In the genomic region with DNA sequence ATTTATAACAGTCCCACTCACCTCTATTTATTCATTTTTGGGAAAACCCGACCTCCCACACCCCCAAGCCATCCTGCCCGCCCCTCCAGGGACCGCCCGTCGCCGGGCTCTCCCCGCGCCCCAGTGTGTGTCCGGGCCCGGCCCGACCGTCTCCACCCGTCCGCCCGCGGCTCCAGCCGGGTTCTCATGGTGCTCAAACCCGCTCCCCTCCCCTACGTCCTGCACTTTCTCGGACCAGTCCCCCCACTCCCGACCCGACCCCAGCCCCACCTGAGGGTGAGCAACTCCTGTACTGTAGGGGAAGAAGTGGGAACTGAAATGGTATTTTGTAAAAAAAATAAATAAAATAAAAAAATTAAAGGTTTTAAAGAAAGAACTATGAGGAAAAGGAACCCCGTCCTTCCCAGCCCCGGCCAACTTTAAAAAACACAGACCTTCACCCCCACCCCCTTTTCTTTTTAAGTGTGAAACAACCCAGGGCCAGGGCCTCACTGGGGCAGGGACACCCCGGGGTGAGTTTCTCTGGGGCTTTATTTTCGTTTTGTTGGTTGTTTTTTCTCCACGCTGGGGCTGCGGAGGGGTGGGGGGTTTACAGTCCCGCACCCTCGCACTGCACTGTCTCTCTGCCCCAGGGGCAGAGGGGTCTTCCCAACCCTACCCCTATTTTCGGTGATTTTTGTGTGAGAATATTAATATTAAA, we compare ENCODE assay signal across 10 cellular contexts. TPM values are rescaled to one million over a fixed set of nuclear protein-coding genes. Genes with fewer than 3 reads are reported as not detected.
DNase-seq lines count a peak whose midpoint lies in the region; ATAC-seq and TF ChIP-seq lines count a peak whose summit lies in the region.
"Had no signal": no experiment of that assay in that cellular context is flagged by ENCODE, and none has a peak within 500 bp of the region (broad histone marks: within the 10 kb centered on the region; RNA-seq: fewer than 3 reads in every experiment).

No MANE protein-coding gene starts in this region.

- no peak for TF ChIP-seq EP300 in SK-N-SH (IDR thresholded peaks at IDR 0.05; ENCODE audit: borderline replicate concordance in 1 of 2, low read depth in 1 of 2, low read length in 1 of 2)

- no peak for DNase-seq in T-helper 17 cell
- peak; percentile 68 for DNase-seq in endodermal cell
- DNase-seq in osteocyte (ENCODE audit: extremely low spot score, unreplicated experiment), result peak; percentile 48
- no peak for DNase-seq in epidermal melanocyte (ENCODE audit: insufficient read length, low spot score)
- no peak for DNase-seq in SK-N-SH
- DNase-seq: DMS53, NCI-H1694 treated with DMSO at 0.1 percent for 48 hours had no signal

- H2AFZ ChIP-seq in SK-N-SH (ENCODE audit: low read depth), result no peak overlapping the region

- no peak overlapping the region for H3K4me2 ChIP-seq in SK-N-SH

- H3K36me3 Mint-ChIP-seq in T-helper 17 cell (ENCODE audit: low read depth), result no peaks in the 10 kb centered on the region
- H3K36me3 Mint-ChIP-seq in endodermal cell (ENCODE audit: low read depth), result peaks cover 42% of the 10 kb centered on the region
- peaks cover 28% of the 10 kb centered on the region for H3K36me3 Mint-ChIP-seq in osteocyte (ENCODE audit: unreplicated experiment)

- H3K9me3 Mint-ChIP-seq in endodermal cell (no peaks in the 10 kb centered on the region), osteocyte (ENCODE audit: unreplicated experiment) (no peaks in the 10 kb centered on the region)

- CTCF ChIA-PET in SK-N-SH (lab: Yijun Ruan, JAX), result interaction anchor here (0.8 to 5.2 kb wide), 4 partner anchors 19 to 111 kb away, joined by 3 to 44 read pairs (median 7); partner anchors contain the start of gene RNF227

- H3K36me3 ChIP-seq in endodermal cell (ENCODE audit: control insufficient read depth, insufficient read depth, low read length) (peaks cover 42% of the 10 kb centered on the region), SK-N-SH (replicated peaks in 1 of 2; ENCODE audit: control insufficient read depth in 1 of 2, insufficient read depth in 2 of 2, low read length in 1 of 2) (peaks cover 33 to 53% of the 10 kb centered on the region in 2 experiments)

- H3K27ac Mint-ChIP-seq in T-helper 17 cell (peak overlapping the region; percentile 81), endodermal cell (peak overlapping the region; percentile 81), osteocyte (ENCODE audit: unreplicated experiment) (peak overlapping the region; percentile 10)

- peaks cover 10% of the 10 kb centered on the region; the same call in 1 of the 2 replicates for H3K79me2 ChIP-seq in SK-N-SH (ENCODE audit: insufficient read depth)

- H3K27me3 Mint-ChIP-seq in T-helper 17 cell (no peaks in the 10 kb centered on the region), endodermal cell (ENCODE audit: insufficient read depth) (peaks cover 36% of the 10 kb centered on the region), osteocyte (ENCODE audit: unreplicated experiment) (no peaks in the 10 kb centered on the region)

- H3K27ac ChIP-seq in endodermal cell (ENCODE audit: low read depth, low read length), result no peak overlapping the region
- H3K27ac ChIP-seq in SK-N-SH (ENCODE audit: low read depth in 2 of 2, low read length in 1 of 2), result no peak overlapping the region
- H3K27ac ChIP-seq: ascending aorta, suprapubic skin had no signal

- whole genome bisulfite sequencing in endodermal cell (ENCODE audit: insufficient coverage in 1 of 2, insufficient read length in 1 of 2), 2 experiments, result 63% methylated on average over 24 of the region's 31 CpGs; no CpG with 5 or more reads in 1 of the 2 experiments
- WGBS in SK-N-SH (ENCODE audit: low lambda C conversion rate), result 91% methylated on average over 31 of the region's 31 CpGs

- TF ChIP-seq CTCF in endodermal cell (conservative IDR thresholded peaks at IDR 0.05) (no peak), osteocyte (IDR thresholded peaks at IDR 0.05) (no peak), SK-N-SH (IDR thresholded peaks at IDR 0.05) (no peak)

- H3K4me1 Mint-ChIP-seq in T-helper 17 cell (peaks cover 17% of the 10 kb centered on the region), endodermal cell (peaks cover 14% of the 10 kb centered on the region), osteocyte (ENCODE audit: unreplicated experiment) (peaks cover 8% of the 10 kb centered on the region)

- H3F3A ChIP-seq in SK-N-SH (replicated peaks; ENCODE audit: insufficient read depth), result peaks cover 37% of the 10 kb centered on the region

- H4K20me1 ChIP-seq in SK-N-SH (ENCODE audit: insufficient read depth), result peaks cover 26% of the 10 kb centered on the region

- H3K4me3 ChIP-seq in endodermal cell (ENCODE audit: low read length), result peak overlapping the region; percentile 93
- H3K4me3 ChIP-seq in SK-N-SH (ENCODE audit: low read depth in 2 of 2, low read length in 1 of 2), result no peak overlapping the region

- H3K4me1 ChIP-seq in endodermal cell (ENCODE audit: control insufficient read depth, insufficient read depth, low read length) (no peaks in the 10 kb centered on the region), SK-N-SH (ENCODE audit: control insufficient read depth in 1 of 2, insufficient read depth in 2 of 2, low read depth in 1 of 2, low read length in 1 of 2) (peaks cover 21 to 43% of the 10 kb centered on the region in 2 experiments; a peak in 3 of 4 replicates)

- H3K4me3 Mint-ChIP-seq in T-helper 17 cell (no peak overlapping the region), endodermal cell (no peak overlapping the region), osteocyte (ENCODE audit: unreplicated experiment) (no peak overlapping the region)

- H3K9me2 ChIP-seq in SK-N-SH, result no peaks in the 10 kb centered on the region

- no peaks in the 10 kb centered on the region for H3K27me3 ChIP-seq in endodermal cell (ENCODE audit: control insufficient read depth, insufficient read depth, low read length, poor library complexity, severe bottlenecking)
- H3K27me3 ChIP-seq in SK-N-SH (ENCODE audit: insufficient read depth), result no peaks in the 10 kb centered on the region
- H3K27me3 ChIP-seq: ascending aorta, suprapubic skin had no signal

- H3K9me3 ChIP-seq in T-helper 17 cell (ENCODE audit: control insufficient read depth, low read length, poor library complexity, severe bottlenecking), result no peaks in the 10 kb centered on the region
- H3K9me3 ChIP-seq in endodermal cell (ENCODE audit: control insufficient read depth, low read length), result no peaks in the 10 kb centered on the region
- H3K9me3 ChIP-seq in SK-N-SH, result no peaks in the 10 kb centered on the region
- H3K9me3 ChIP-seq: ascending aorta, suprapubic skin had no signal

- POLR2A ChIA-PET in SK-N-SH (lab: Yijun Ruan, JAX), result no interaction called here

- H3K9ac ChIP-seq in endodermal cell (ENCODE audit: extremely low read depth, low read length, poor library complexity, severe bottlenecking) (peak overlapping the region; percentile 52), SK-N-SH (no peak overlapping the region)

- no peak for ATAC-seq in T-helper 17 cell

- no peak for TF ChIP-seq RAD21 in SK-N-SH (IDR thresholded peaks at IDR 0.05; ENCODE audit: low read length)

TF ChIP-seq in SK-N-SH, 30 proteins besides CTCF, POLR2A, EP300 and RAD21 (continues in another document):
- TF ChIP-seq GABPA (IDR thresholded peaks at IDR 0.05; ENCODE audit: low read depth) (no peak), FOXM1 (IDR thresholded peaks at IDR 0.05; ENCODE audit: low read depth) (no peak), ELF1 (IDR thresholded peaks at IDR 0.05) (no peak)
- TF ChIP-seq, protein P1, sequence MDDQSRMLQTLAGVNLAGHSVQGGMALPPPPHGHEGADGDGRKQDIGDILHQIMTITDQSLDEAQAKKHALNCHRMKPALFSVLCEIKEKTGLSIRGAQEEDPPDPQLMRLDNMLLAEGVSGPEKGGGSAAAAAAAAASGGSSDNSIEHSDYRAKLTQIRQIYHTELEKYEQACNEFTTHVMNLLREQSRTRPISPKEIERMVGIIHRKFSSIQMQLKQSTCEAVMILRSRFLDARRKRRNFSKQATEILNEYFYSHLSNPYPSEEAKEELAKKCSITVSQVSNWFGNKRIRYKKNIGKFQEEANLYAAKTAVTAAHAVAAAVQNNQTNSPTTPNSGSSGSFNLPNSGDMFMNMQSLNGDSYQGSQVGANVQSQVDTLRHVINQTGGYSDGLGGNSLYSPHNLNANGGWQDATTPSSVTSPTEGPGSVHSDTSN (IDR thresholded peaks at IDR 0.05), result no peak

RNA-seq across cellular contexts. Expression of gene TMEM88, which starts 0.6 kb away (rescaled TPM):
- 10 to 100 TPM; 31.0 to 31.3 TPM for total RNA-seq in T-helper 17 cell
- 10 to 100 TPM; 16.8 to 26.8 TPM for total RNA-seq in endodermal cell
- polyA plus RNA-seq in endodermal cell (2013, experiment 1 of 2), result 24.6 TPM
- 22.9 TPM for polyA plus RNA-seq in endodermal cell (2013, experiment 2 of 2)
- 3.4 TPM in 2 replicates for total RNA-seq in osteocyte
- 0.83 and 1.2 TPM in 2 replicates for polyA plus RNA-seq in SK-N-SH (2012; rRNA removed)
- polyA plus RNA-seq in SK-N-SH (2012; cell fraction: cytosol; rRNA removed), result 0.18 and 0.53 TPM in 2 replicates
- 10.9 and 14.0 TPM in 2 replicates for polyA plus RNA-seq in SK-N-SH (2012; cell fraction: nucleus; rRNA removed)
- polyA plus RNA-seq: fibroblast of lung had no signal

RNA-seq across cellular contexts. Expression of gene NAA38, which starts 3.1 kb away (rescaled TPM):
- total RNA-seq in T-helper 17 cell (10 to 100 TPM; 26.8 to 30.3 TPM), endodermal cell (10 to 100 TPM; 38.9 to 44.8 TPM), osteocyte (65.8 and 66.2 TPM in 2 replicates)
- 65.6 TPM for polyA plus RNA-seq in endodermal cell (2013, experiment 1 of 2)
- 58.9 TPM for polyA plus RNA-seq in endodermal cell (2013, experiment 2 of 2)
- polyA plus RNA-seq in SK-N-SH (2012; rRNA removed), result 133 and 202 TPM in 2 replicates
- polyA plus RNA-seq in SK-N-SH (2012; cell fraction: cytosol; rRNA removed), result 105 and 121 TPM in 2 replicates
- polyA plus RNA-seq in SK-N-SH (2012; cell fraction: nucleus; rRNA removed), result 74.0 and 122 TPM in 2 replicates

RNA-seq across cellular contexts. Expression of gene CYB5D1, which starts 3.6 kb away (rescaled TPM):
- 10 to 100 TPM in 1 of 2 donors, 1 to 10 TPM in 1; 9.3 to 14.9 TPM for total RNA-seq in T-helper 17 cell
- total RNA-seq in endodermal cell, result 10 to 100 TPM; 10.6 to 12.9 TPM
- 10.5 TPM for polyA plus RNA-seq in endodermal cell (2013, experiment 1 of 2)
- polyA plus RNA-seq in endodermal cell (2013, experiment 2 of 2), result 8.3 TPM
- total RNA-seq in osteocyte, result 8.5 and 10.2 TPM in 2 replicates
- 8.8 and 9.8 TPM in 2 replicates for polyA plus RNA-seq in SK-N-SH (2012; rRNA removed)
- polyA plus RNA-seq in SK-N-SH (2012; cell fraction: cytosol; rRNA removed), result 8.5 and 9.4 TPM in 2 replicates
- polyA plus RNA-seq in SK-N-SH (2012; cell fraction: nucleus; rRNA removed), result 11.6 and 16.8 TPM in 2 replicates

RNA-seq across cellular contexts. Expression of gene KDM6B, which starts 20.2 kb away (rescaled TPM):
- 100 to 1,000 TPM; 207 to 231 TPM for total RNA-seq in T-helper 17 cell
- total RNA-seq in endodermal cell, result 10 to 100 TPM; 53.3 to 60.3 TPM
- 44.5 TPM for polyA plus RNA-seq in endodermal cell (2013, experiment 1 of 2)
- polyA plus RNA-seq in endodermal cell (2013, experiment 2 of 2), result 40.5 TPM
- total RNA-seq in osteocyte, result 52.9 and 53.7 TPM in 2 replicates
- polyA plus RNA-seq in SK-N-SH (2012; rRNA removed), result 1.4 and 2.6 TPM in 2 replicates
- polyA plus RNA-seq in SK-N-SH (2012; cell fraction: cytosol; rRNA removed), result 1.5 and 2.1 TPM in 2 replicates
- polyA plus RNA-seq in SK-N-SH (2012; cell fraction: nucleus; rRNA removed), result 12.6 and 12.7 TPM in 2 replicates

RNA-seq across cellular contexts. Expression of gene CHD3, which starts 34.4 kb away (rescaled TPM):
- total RNA-seq in T-helper 17 cell (100 to 1,000 TPM; 219 TPM), endodermal cell (10 to 100 TPM; 55.0 to 64.1 TPM), osteocyte (196 and 206 TPM in 2 replicates)
- 66.3 TPM for polyA plus RNA-seq in endodermal cell (2013, experiment 1 of 2)
- 63.7 TPM for polyA plus RNA-seq in endodermal cell (2013, experiment 2 of 2)
- 55.2 and 56.2 TPM in 2 replicates for polyA plus RNA-seq in SK-N-SH (2012; rRNA removed)
- 26.4 and 34.7 TPM in 2 replicates for polyA plus RNA-seq in SK-N-SH (2012; cell fraction: cytosol; rRNA removed)
- polyA plus RNA-seq in SK-N-SH (2012; cell fraction: nucleus; rRNA removed), result 200 and 219 TPM in 2 replicates

Comparison
In these comparisons a context has a peak if more than half of its experiments do, and no peak if none do; other contexts are left out.
1. DNase-seq: peak in endodermal cell (single experiment) and osteocyte (single experiment); none in T-helper 17 cell (0 of 3), epidermal melanocyte (single experiment) and SK-N-SH (single experiment).
2. H3K27ac Mint-ChIP-seq: peak in every context shown above with its lines; median percentile 81 in T-helper 17 cell; 81 in endodermal cell; 10 in osteocyte.